ENCODE assay signal across 8 cellular contexts in genomic region chr6:157982580-157983438, GRCh38. TPM values are rescaled to one million over a fixed set of nuclear protein-coding genes. Genes with fewer than 3 reads are reported as not detected.
DNase-seq lines count a peak whose midpoint lies in the region; ATAC-seq and TF ChIP-seq lines count a peak whose summit lies in the region.

No MANE protein-coding gene starts in this region.

- ATAC-seq in activated T-cell treated with anti-CD3 and anti-CD28 coated beads, Interleukin-2, amount 50 U/mL, for 4 hours = no peak

- H3K4me3 Mint-ChIP-seq in activated T-cell treated with anti-CD3 and anti-CD28 coated beads, Interleukin-2, amount 50 U/mL, for 4 hours = peak overlapping the region; percentile 90
- peak overlapping the region; percentile 86 for H3K4me3 Mint-ChIP-seq in neural crest cell

- DNase-seq in activated T-cell treated with anti-CD3 and anti-CD28 coated beads, Interleukin-2, amount 50 U/mL, for 4 hours = no peak
- DNase-seq in activated T-cell treated with anti-CD3 and anti-CD28 coated beads, Interleukin-2, amount 50 U/mL, for 1 hour = no peak
- peak; percentile 22 to 30 for DNase-seq in SW 1271 (lab: John Stamatoyannopoulos, UW)
- DNase-seq in neural crest cell (ENCODE audit: low read depth, low spot score) = no peak
- no peak for DNase-seq in cortex of kidney (lab: John Stamatoyannopoulos, UW)
- DNase-seq in NCI-H128 (lab: John Stamatoyannopoulos, UW; ENCODE audit: unreplicated experiment) = no peak
- no peak for DNase-seq in SK-N-DZ (ENCODE audit: low spot score)

- no peaks in the 10 kb centered on the region for H3K36me3 ChIP-seq in esophagus (ENCODE audit: control insufficient read depth in 2 of 2, insufficient read depth in 2 of 2, low read length in 1 of 2)

- no peak overlapping the region for H3K27ac Mint-ChIP-seq in neural crest cell (ENCODE audit: unreplicated experiment)

- peaks cover 2 to 14% of the 10 kb centered on the region in 2 donors for H3K4me1 ChIP-seq in esophagus (ENCODE audit: control insufficient read depth in 2 of 2, insufficient read depth in 2 of 2, low read length in 1 of 2)

- no peaks in the 10 kb centered on the region for H3K27me3 ChIP-seq in esophagus (ENCODE audit: control insufficient read depth in 1 of 2, insufficient read depth in 2 of 2, low read length in 2 of 2)

- H3K9me3 Mint-ChIP-seq in activated T-cell treated with anti-CD3 and anti-CD28 coated beads, Interleukin-2, amount 50 U/mL, for 4 hours = no peaks in the 10 kb centered on the region
- H3K9me3 Mint-ChIP-seq in neural crest cell = no peaks in the 10 kb centered on the region

- H3K9me3 ChIP-seq in esophagus (ENCODE audit: control insufficient read depth in 2 of 2, insufficient read depth in 1 of 2, low read depth in 1 of 2, low read length in 1 of 2) = no peaks in the 10 kb centered on the region

- H3K27ac ChIP-seq in esophagus (ENCODE audit: low read depth in 2 of 2, low read length in 1 of 2) = peak overlapping the region; percentile 40 to 86

- peak overlapping the region; percentile 89 to 98 for H3K4me3 ChIP-seq in esophagus (ENCODE audit: low read depth in 1 of 2, low read length in 2 of 2)

- H3K27me3 Mint-ChIP-seq in activated T-cell treated with anti-CD3 and anti-CD28 coated beads, Interleukin-2, amount 50 U/mL, for 4 hours (ENCODE audit: low read depth) = no peaks in the 10 kb centered on the region
- H3K27me3 Mint-ChIP-seq in neural crest cell (ENCODE audit: low read depth) = peaks cover 68% of the 10 kb centered on the region

- H3K36me3 Mint-ChIP-seq in activated T-cell treated with anti-CD3 and anti-CD28 coated beads, Interleukin-2, amount 50 U/mL, for 4 hours (ENCODE audit: insufficient read depth) = no peaks in the 10 kb centered on the region
- H3K36me3 Mint-ChIP-seq in neural crest cell (ENCODE audit: low read depth) = no peaks in the 10 kb centered on the region

- WGBS in esophagus, 2 donors = 48 to 54% methylated on average over 16 of the region's 16 CpGs

- H3K4me1 Mint-ChIP-seq in activated T-cell treated with anti-CD3 and anti-CD28 coated beads, Interleukin-2, amount 50 U/mL, for 4 hours (ENCODE audit: low read depth) = peaks cover 45% of the 10 kb centered on the region
- peaks cover 8% of the 10 kb centered on the region for H3K4me1 Mint-ChIP-seq in neural crest cell

- TF ChIP-seq CTCF in neural crest cell (conservative IDR thresholded peaks at IDR 0.05) = peak; percentile 44

RNA-seq across cellular contexts. Expression of gene SYNJ2, which starts 1.1 kb away (rescaled TPM):
- 10 to 100 TPM; 22.9 to 27.8 (median 24.2) TPM for total RNA-seq in activated T-cell treated with anti-CD3 and anti-CD28 coated beads, Interleukin-2, amount 50 U/mL, for 4 hours
- polyA plus RNA-seq in esophagus = 1 to 10 TPM; 5.7 to 8.1 TPM
- 2.9 TPM in 2 replicates for total RNA-seq in neural crest cell
- polyA plus RNA-seq in SK-N-DZ (2014; cell fraction: cytosol; rRNA removed) = 0.82 and 1.5 TPM in 2 replicates
- polyA plus RNA-seq in SK-N-DZ (2014; cell fraction: nucleus; rRNA removed) = 0.77 and 1.4 TPM in 2 replicates

Comparison
In these comparisons a context has a peak if more than half of its experiments do, and no peak if none do; other contexts are left out.
1. DNase-seq: peak in SW 1271 (2 of 2); none in activated T-cell treated with anti-CD3 and anti-CD28 coated beads, Interleukin-2, amount 50 U/mL, for 4 hours (single experiment), activated T-cell treated with anti-CD3 and anti-CD28 coated beads, Interleukin-2, amount 50 U/mL, for 1 hour (single experiment), neural crest cell (single experiment), cortex of kidney (single experiment), NCI-H128 (single experiment) and SK-N-DZ (single experiment).